In genomic region chr2:42340938-42341636, GRCh38 we compare ENCODE assay signal across 1 cellular context.
TF ChIP-seq lines count a peak whose summit lies in the region.

No MANE protein-coding gene starts in this region.

TF ChIP-seq in WTC11, 78 proteins besides CTCF, POLR2A, EP300 and RAD21 (continued from another document):
- TF ChIP-seq STAT6 (CRISPR knock-in tag; conservative IDR thresholded peaks at IDR 0.05; ENCODE audit: low read depth) (no peak), RELA (CRISPR knock-in tag; IDR thresholded peaks at IDR 0.05; ENCODE audit: borderline replicate concordance) (no peak), ATF3 (CRISPR knock-in tag; conservative IDR thresholded peaks at IDR 0.05) (no peak), E2F4 (CRISPR knock-in tag; IDR thresholded peaks at IDR 0.05; ENCODE audit: borderline replicate concordance, low read depth) (no peak), NR3C1 (CRISPR knock-in tag; conservative IDR thresholded peaks at IDR 0.05; ENCODE audit: low read depth) (no peak), HMGA2 (CRISPR knock-in tag; IDR thresholded peaks at IDR 0.05) (no peak), ZNF219 (CRISPR knock-in tag; IDR thresholded peaks at IDR 0.05; ENCODE audit: borderline replicate concordance) (no peak), ESRRA (CRISPR knock-in tag; IDR thresholded peaks at IDR 0.05; ENCODE audit: borderline replicate concordance) (no peak), USF2 (CRISPR knock-in tag; IDR thresholded peaks at IDR 0.05) (no peak), ZNF281 (CRISPR knock-in tag; IDR thresholded peaks at IDR 0.05) (no peak), FOXP1 (CRISPR knock-in tag; IDR thresholded peaks at IDR 0.05; ENCODE audit: borderline replicate concordance) (no peak), TP53 (CRISPR knock-in tag; IDR thresholded peaks at IDR 0.05) (no peak), EMX1 (CRISPR knock-in tag; IDR thresholded peaks at IDR 0.05) (no peak), KAT7 (CRISPR knock-in tag; IDR thresholded peaks at IDR 0.05; ENCODE audit: borderline replicate concordance) (no peak), ZBTB21 (CRISPR knock-in tag; IDR thresholded peaks at IDR 0.05; ENCODE audit: borderline replicate concordance) (no peak)
TF ChIP-seq in WTC11: peak in this region for 0.
